In the genomic region with DNA sequence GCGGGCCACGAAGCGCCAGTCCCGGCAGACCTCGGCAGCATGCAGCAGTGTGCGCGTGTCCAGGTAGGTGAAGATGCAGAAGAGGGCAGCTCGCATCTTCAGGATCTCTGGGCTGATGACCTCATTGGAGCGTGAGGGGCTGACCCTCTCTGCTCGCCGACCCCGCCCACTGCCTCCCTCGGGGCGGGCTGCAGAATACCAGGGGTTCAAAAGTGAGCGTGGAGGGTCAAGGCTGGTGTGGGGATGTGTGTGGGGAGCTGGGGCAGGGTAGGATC, we compare ENCODE assay signal across 24 cellular contexts. TPM values are rescaled to one million over a fixed set of nuclear protein-coding genes. Genes with fewer than 3 reads are reported as not detected.
DNase-seq lines count a peak whose midpoint lies in the region; ATAC-seq, FAIRE-seq and TF ChIP-seq lines count a peak whose summit lies in the region.
"Had no signal": no experiment of that assay in that cellular context is flagged by ENCODE, and none has a peak within 500 bp of the region (broad histone marks: within the 10 kb centered on the region; RNA-seq: fewer than 3 reads in every experiment).

No MANE protein-coding gene starts in this region.

- no peak overlapping the region for H2BK5ac ChIP-seq in H1 (ENCODE audit: low read depth, low read length)

- peaks cover 7 to 26% of the 10 kb centered on the region in 2 experiments for H4K20me1 ChIP-seq in H1 (replicated peaks in 1 of 2; ENCODE audit: control insufficient read depth in 1 of 2, insufficient read depth in 2 of 2, low read length in 2 of 2)

- H3K4me2 ChIP-seq in H1 (ENCODE audit: insufficient read depth in 1 of 2, low read depth in 2 of 2, low read length in 2 of 2), result no peak overlapping the region
- H3K4me2 ChIP-seq: BLaER1 had no signal

- DNase-seq in cardiac septum (ENCODE audit: low spot score) (peak; percentile 66), heart left ventricle (no peak), H1 (ENCODE audit: low read depth in 1 of 2, low spot score in 2 of 2) (no peak), posterior vena cava (ENCODE audit: low spot score) (peak; percentile 64), NCI-H1436 treated with DMSO at 0.1 percent for 48 hours (lab: John Stamatoyannopoulos, UW) (no peak), NCI-H524 treated with DMSO at 0.1 percent for 48 hours (lab: John Stamatoyannopoulos, UW) (no peak)
- DNase-seq: CD4-positive, alpha-beta T cell; CD8-positive, alpha-beta memory T cell; DMS 273 treated with DMSO at 0.1 percent for 48 hours; DMS79; EL; GDM1; GM23248; H9 had no signal

- H2AFZ ChIP-seq in H1 (ENCODE audit: low read length), result no peak overlapping the region
- H2AFZ ChIP-seq: GM23248 had no signal

- no peak overlapping the region for H3K27ac ChIP-seq in heart left ventricle
- no peak overlapping the region for H3K27ac ChIP-seq in H1 (ENCODE audit: low read depth, low read length)
- H3K27ac ChIP-seq: 22Rv1, BLaER1, C4-2B, GM23248 had no signal

- no peak overlapping the region for H3K14ac ChIP-seq in H1 (ENCODE audit: insufficient read length)

- no peak overlapping the region for H3K56ac ChIP-seq in H1 (replicated peaks; ENCODE audit: insufficient read length, low read depth, low read length)

- H2BK20ac ChIP-seq in H1 (ENCODE audit: low read length), result no peak overlapping the region

- CTCF ChIA-PET in H1 (lab: Charles Lee; ENCODE audit: partially characterized antibody), result interaction anchor here (0.5 to 3.9 kb wide), 2 partner anchors 25 to 108 kb away, joined by 3 to 24 read pairs; no protein-coding TSS in a partner anchor

- H3K4me1 ChIP-seq in heart left ventricle (peaks cover 0 to 9% (median 3%) of the 10 kb centered on the region in 12 donors), H1 (replicated peaks in 1 of 4; ENCODE audit: control insufficient read depth in 3 of 4, insufficient read depth in 4 of 4, low read length in 3 of 4) (peaks cover 0 to 13% (median 9%) of the 10 kb centered on the region in 4 experiments; a peak in 5 of 7 replicates)

- H2AK5ac ChIP-seq in H1 (ENCODE audit: low read depth, low read length), result no peak overlapping the region

- H3K9me3 ChIP-seq in heart left ventricle (no peaks in the 10 kb centered on the region), H1 (ENCODE audit: insufficient read depth in 2 of 2, low read depth in 1 of 2, low read length in 1 of 2) (no peaks in the 10 kb centered on the region)
- H3K9me3 ChIP-seq: BLaER1 had no signal

- no peak overlapping the region for H3K18ac ChIP-seq in H1 (ENCODE audit: extremely low read depth, low read length)

- peaks cover 10% of the 10 kb centered on the region; the same call in 1 of the 2 replicates for H3K23me2 ChIP-seq in H1 (ENCODE audit: low read depth, low read length)

- no peaks in the 10 kb centered on the region; a peak in 1 of 4 replicates for H3K79me2 ChIP-seq in H1 (ENCODE audit: control insufficient read depth in 1 of 2, insufficient read depth in 2 of 2, low read length in 2 of 2)

- no peak overlapping the region for H2BK120ac ChIP-seq in H1 (replicated peaks; ENCODE audit: low read depth, low read length)

- TF ChIP-seq CTCF in heart left ventricle (IDR thresholded peaks at IDR 0.05) (no peak), H1 (IDR thresholded peaks at IDR 0.05; ENCODE audit: control extremely low read depth in 1 of 3, insufficient read depth in 1 of 3, low read depth in 1 of 3, low read length in 3 of 3) (no peak)

- H4K91ac ChIP-seq in H1 (replicated peaks; ENCODE audit: insufficient read length, low read length), result no peak overlapping the region

- H3K4me3 ChIP-seq in heart left ventricle (no peak overlapping the region), H1 (ENCODE audit: extremely low read depth in 1 of 4, insufficient read depth in 2 of 4, low read depth in 3 of 4, low read length in 4 of 4) (no peak overlapping the region)
- H3K4me3 ChIP-seq: BLaER1, GM12878, GM23248 had no signal

- H3K79me1 ChIP-seq in H1 (ENCODE audit: low read depth, low read length), result peaks cover 7% of the 10 kb centered on the region; the same call in 1 of the 2 replicates

- H3K36me3 ChIP-seq in heart left ventricle (no peaks in the 10 kb centered on the region), H1 (ENCODE audit: control insufficient read depth in 2 of 4, insufficient read depth in 4 of 4, low read length in 3 of 4) (peaks cover 3 to 15% (median 6%) of the 10 kb centered on the region in 4 experiments; a peak in 5 of 8 replicates)

- TF ChIP-seq EP300 in H1 (IDR thresholded peaks at IDR 0.05; ENCODE audit: borderline replicate concordance in 1 of 2, low read depth in 2 of 2, low read length in 2 of 2), result no peak

- no peak for FAIRE-seq in H1 (lab: Jason Lieb, UNC)
- FAIRE-seq: A204.1, D721Med, GM12878, GM19239 had no signal

- POLR2A ChIA-PET in H1 (lab: Charles Lee; ENCODE audit: partially characterized antibody), result interaction anchor here (0.6 to 1.5 kb wide), 4 partner anchors 10 to 59 kb away, joined by 3 to 4 read pairs (median 3); no protein-coding TSS in a partner anchor

- intact Hi-C loops in cardiac septum (cut with DNase I), result no loop called here
- intact Hi-C loops in heart left ventricle (cut with DNase I), result no loop called here
- intact Hi-C loops in posterior vena cava (cut with DNase I), result no loop called here

- TF ChIP-seq POLR2A in heart left ventricle (IDR thresholded peaks at IDR 0.05) (no peak), H1 (IDR thresholded peaks at IDR 0.05; ENCODE audit: control extremely low read depth in 1 of 2, low read depth in 2 of 2, low read length in 2 of 2) (no peak)

- no peak overlapping the region for H4K5ac ChIP-seq in H1 (ENCODE audit: insufficient read length, low read depth, low read length)

- 82 to 91% (median 87%) methylated on average over 6 to 15 of the region's 15 CpGs for WGBS in heart left ventricle, 4 donors
- WGBS in H1 (ENCODE audit: extremely low coverage in 1 of 2, insufficient coverage in 1 of 2, insufficient read length in 1 of 2, insufficient replicate concordance in 2 of 2, low coverage in 1 of 2, low lambda C conversion rate in 2 of 2, missing lambda C conversion rate in 1 of 2), 2 experiments, result 92% methylated on average over 15 of the region's 15 CpGs; no CpG with 5 or more reads in 1 of the 2 experiments

- H3K27me3 ChIP-seq in heart left ventricle, result peaks cover 10 to 42% (median 31%) of the 10 kb centered on the region in 9 donors
- H3K27me3 ChIP-seq in H1 (replicated peaks in 1 of 4; ENCODE audit: control insufficient read depth in 3 of 4, extremely low read depth in 1 of 4, insufficient read depth in 3 of 4, low read length in 3 of 4), result peaks cover 0 to 11% (median 9%) of the 10 kb centered on the region in 4 experiments; a peak in 6 of 7 replicates
- H3K27me3 ChIP-seq: BLaER1 had no signal

- no peak overlapping the region for H3K9ac ChIP-seq in H1 (replicated peaks in 1 of 4; ENCODE audit: extremely low read depth in 1 of 4, low read depth in 3 of 4, low read length in 3 of 4)
- H3K9ac ChIP-seq: BLaER1, GM23248 had no signal

- no peak overlapping the region for H3K4ac ChIP-seq in H1 (replicated peaks; ENCODE audit: insufficient read length, low read depth, low read length)

- no peak for ATAC-seq in heart left ventricle
- ATAC-seq: GM12878, HCT116 had no signal

- TF ChIP-seq RAD21 in H1 (IDR thresholded peaks at IDR 0.05 in 1 of 2, conservative IDR thresholded peaks at IDR 0.05 in 1 of 2; ENCODE audit: low read depth in 2 of 2, low read length in 2 of 2), result no peak

- no peak overlapping the region for H2BK12ac ChIP-seq in H1 (ENCODE audit: low read depth, low read length)

- no peak overlapping the region for H3K23ac ChIP-seq in H1 (ENCODE audit: insufficient read length)

- H2BK15ac ChIP-seq in H1 (ENCODE audit: low read length), result no peak overlapping the region

- 0 out of 2 replicates have a peak overlapping the region, but pooled peaks have one; percentile 5 for H4K8ac ChIP-seq in H1 (ENCODE audit: extremely low read depth, insufficient read depth, low read length)

RNA-seq across cellular contexts. Expression of a gene that starts 20.0 kb away (rescaled TPM):
- total RNA-seq in cardiac septum, result 1.3 TPM
- 1 to 10 TPM in 4 of 9 donors, under 1 TPM in 5; 0.23 to 3.6 (median 0.81) TPM for total RNA-seq in heart left ventricle
- under 1 TPM; 0.21 to 0.42 TPM for polyA plus RNA-seq in heart left ventricle
- 13.5 and 14.3 TPM in 2 replicates for total RNA-seq in H1 (2021; fragmentation: NEBNext Ultra II Directional; extraction: Animal tissue kit (Norgen Biotek cat#: 25700))
- polyA plus RNA-seq in H1 (2011; rRNA removed), result 11.2 and 16.3 TPM in 2 replicates
- 14.8 TPM for polyA plus RNA-seq in H1 (2011; cell fraction: cytosol; rRNA removed)
- 64.1 TPM for polyA plus RNA-seq in H1 (2011; cell fraction: nucleus; rRNA removed)
- polyA plus RNA-seq in H1 (2012, experiment 1 of 2), result 10.8 to 13.2 TPM (median 12.2 TPM) in 4 replicates
- polyA plus RNA-seq in H1 (2012, experiment 2 of 2), result 7.5 TPM
- polyA plus RNA-seq in H1 (2013, experiment 1 of 2), result 9.2 TPM
- polyA plus RNA-seq in H1 (2013, experiment 2 of 2), result 7.3 TPM
- polyA minus RNA-seq in H1 (2011; rRNA and poly(A)+ RNA removed), result 9.5 and 11.5 TPM in 2 replicates
- polyA minus RNA-seq in H1 (2011; cell fraction: cytosol; rRNA and poly(A)+ RNA removed), result 8.5 TPM
- polyA minus RNA-seq in H1 (2011; cell fraction: nucleus; rRNA and poly(A)+ RNA removed), result 17.1 TPM
- total RNA-seq in posterior vena cava, result 1 to 10 TPM; 1.4 to 1.8 TPM

RNA-seq across cellular contexts. Expression of a gene that starts 29.1 kb away (rescaled TPM):
- not detected for total RNA-seq in cardiac septum
- not detected for total RNA-seq in heart left ventricle
- not detected for polyA plus RNA-seq in heart left ventricle
- 0.20 TPM in 1 of 2 replicates, not detected in the other for total RNA-seq in H1 (2021; fragmentation: NEBNext Ultra II Directional; extraction: Animal tissue kit (Norgen Biotek cat#: 25700))
- polyA plus RNA-seq in H1 (2011; rRNA removed), result 0.08 TPM in 1 of 2 replicates, not detected in the other
- 0.05 TPM for polyA plus RNA-seq in H1 (2011; cell fraction: cytosol; rRNA removed)
- polyA plus RNA-seq in H1 (2011; cell fraction: nucleus; rRNA removed), result 0.09 TPM
- polyA plus RNA-seq in H1 (2012, experiment 1 of 2), result 0.06 to 0.12 TPM (median 0.07 TPM) in 3 of 4 replicates, not detected in the other
- not detected for polyA plus RNA-seq in H1 (2012, experiment 2 of 2)
- 0.02 TPM for polyA plus RNA-seq in H1 (2013, experiment 1 of 2)
- polyA plus RNA-seq in H1 (2013, experiment 2 of 2), result 0.04 TPM
- not detected in 2 replicates for polyA minus RNA-seq in H1 (2011; rRNA and poly(A)+ RNA removed)
- not detected for polyA minus RNA-seq in H1 (2011; cell fraction: cytosol; rRNA and poly(A)+ RNA removed)
- polyA minus RNA-seq in H1 (2011; cell fraction: nucleus; rRNA and poly(A)+ RNA removed), result 0.80 TPM
- not detected for total RNA-seq in posterior vena cava
- total RNA-seq: GM12878, GM23248, H4 had no signal
- polyA plus RNA-seq: AG04450; CD8-positive, alpha-beta memory T cell; GM23248 had no signal

RNA-seq across cellular contexts. Expression of a gene that starts 30.2 kb away (rescaled TPM):
- total RNA-seq in cardiac septum (186 TPM), heart left ventricle (100 to 1,000 TPM; 156 to 234 (median 198) TPM), posterior vena cava (100 to 1,000 TPM; 190 to 234 TPM)
- polyA plus RNA-seq in heart left ventricle (100 to 1,000 TPM; 261 to 328 TPM), H1 (2011; rRNA removed) (440 and 465 TPM in 2 replicates)
- 474 and 486 TPM in 2 replicates for total RNA-seq in H1 (2021; fragmentation: NEBNext Ultra II Directional; extraction: Animal tissue kit (Norgen Biotek cat#: 25700))
- polyA plus RNA-seq in H1 (2011; cell fraction: cytosol; rRNA removed), result 483 TPM
- polyA plus RNA-seq in H1 (2011; cell fraction: nucleus; rRNA removed), result 363 TPM
- polyA plus RNA-seq in H1 (2012, experiment 1 of 2), result 514 to 726 TPM (median 597 TPM) in 4 replicates
- polyA plus RNA-seq in H1 (2012, experiment 2 of 2), result 623 TPM
- polyA plus RNA-seq in H1 (2013, experiment 1 of 2), result 488 TPM
- 468 TPM for polyA plus RNA-seq in H1 (2013, experiment 2 of 2)
- polyA minus RNA-seq in H1 (2011; rRNA and poly(A)+ RNA removed), result 487 and 491 TPM in 2 replicates
- 206 TPM for polyA minus RNA-seq in H1 (2011; cell fraction: cytosol; rRNA and poly(A)+ RNA removed)
- 137 TPM for polyA minus RNA-seq in H1 (2011; cell fraction: nucleus; rRNA and poly(A)+ RNA removed)

RNA-seq across cellular contexts. Expression of a gene that starts 31.2 kb away (rescaled TPM):
- total RNA-seq in cardiac septum (85.8 TPM), heart left ventricle (100 to 1,000 TPM in 2 of 9 donors, 10 to 100 TPM in 7; 57.2 to 153 (median 85.1) TPM), posterior vena cava (10 to 100 TPM; 16.8 to 23.5 TPM)
- polyA plus RNA-seq in heart left ventricle (100 to 1,000 TPM in 1 of 2 donors, 10 to 100 TPM in 1; 90.8 to 155 TPM), H1 (2011; rRNA removed) (13.1 and 13.3 TPM in 2 replicates)
- 7.5 and 8.9 TPM in 2 replicates for total RNA-seq in H1 (2021; fragmentation: NEBNext Ultra II Directional; extraction: Animal tissue kit (Norgen Biotek cat#: 25700))
- polyA plus RNA-seq in H1 (2011; cell fraction: cytosol; rRNA removed), result 9.1 TPM
- polyA plus RNA-seq in H1 (2011; cell fraction: nucleus; rRNA removed), result 10.3 TPM
- 6.0 to 10.3 TPM (median 8.5 TPM) in 4 replicates for polyA plus RNA-seq in H1 (2012, experiment 1 of 2)
- polyA plus RNA-seq in H1 (2012, experiment 2 of 2), result 11.7 TPM
- 9.0 TPM for polyA plus RNA-seq in H1 (2013, experiment 1 of 2)
- 11.5 TPM for polyA plus RNA-seq in H1 (2013, experiment 2 of 2)
- polyA minus RNA-seq in H1 (2011; rRNA and poly(A)+ RNA removed), result 5.9 TPM in 2 replicates
- 4.0 TPM for polyA minus RNA-seq in H1 (2011; cell fraction: cytosol; rRNA and poly(A)+ RNA removed)
- 3.7 TPM for polyA minus RNA-seq in H1 (2011; cell fraction: nucleus; rRNA and poly(A)+ RNA removed)

RNA-seq across cellular contexts. Expression of a gene that starts 50.2 kb away (rescaled TPM):
- total RNA-seq in cardiac septum (24.7 TPM), heart left ventricle (10 to 100 TPM; 14.0 to 26.8 (median 20.0) TPM), posterior vena cava (10 to 100 TPM; 17.1 to 20.8 TPM)
- polyA plus RNA-seq in heart left ventricle (10 to 100 TPM; 14.4 to 29.2 TPM), H1 (2011; rRNA removed) (35.2 and 43.3 TPM in 2 replicates)
- 56.7 and 61.5 TPM in 2 replicates for total RNA-seq in H1 (2021; fragmentation: NEBNext Ultra II Directional; extraction: Animal tissue kit (Norgen Biotek cat#: 25700))
- 47.0 TPM for polyA plus RNA-seq in H1 (2011; cell fraction: cytosol; rRNA removed)
- polyA plus RNA-seq in H1 (2011; cell fraction: nucleus; rRNA removed), result 64.5 TPM
- 47.7 to 56.0 TPM (median 51.5 TPM) in 4 replicates for polyA plus RNA-seq in H1 (2012, experiment 1 of 2)
- polyA plus RNA-seq in H1 (2012, experiment 2 of 2), result 58.6 TPM
- polyA plus RNA-seq in H1 (2013, experiment 1 of 2), result 35.9 TPM
- polyA plus RNA-seq in H1 (2013, experiment 2 of 2), result 33.4 TPM
- 59.6 and 76.4 TPM in 2 replicates for polyA minus RNA-seq in H1 (2011; rRNA and poly(A)+ RNA removed)
- 26.2 TPM for polyA minus RNA-seq in H1 (2011; cell fraction: cytosol; rRNA and poly(A)+ RNA removed)
- polyA minus RNA-seq in H1 (2011; cell fraction: nucleus; rRNA and poly(A)+ RNA removed), result 30.7 TPM

Comparison
In these comparisons a context has a peak if more than half of its experiments do, and no peak if none do; other contexts are left out.
1. DNase-seq: peak in cardiac septum (single experiment) and posterior vena cava (single experiment); none in heart left ventricle (0 of 5), H1 (0 of 2), NCI-H1436 treated with DMSO at 0.1 percent for 48 hours (single experiment) and NCI-H524 treated with DMSO at 0.1 percent for 48 hours (single experiment).